In genomic region chr7:54813398-54813797, GRCh38 we compare ENCODE assay signal across 1 cellular context.
TF ChIP-seq lines count a peak whose summit lies in the region.

No MANE protein-coding gene starts in this region.

TF ChIP-seq in H1, 55 proteins besides CTCF, POLR2A, EP300 and RAD21 (continued from another document):
- TF ChIP-seq TAF1 (IDR thresholded peaks at IDR 0.05; ENCODE audit: low read depth, low read length), result no peak
- no peak for TF ChIP-seq USF2 (IDR thresholded peaks at IDR 0.05; ENCODE audit: low read length)
- TF ChIP-seq ASH2L (IDR thresholded peaks at IDR 0.05; ENCODE audit: low read length), result no peak
- TF ChIP-seq POU5F1 (IDR thresholded peaks at IDR 0.05; ENCODE audit: low read depth, low read length), result no peak
TF ChIP-seq in H1: peak in this region for 0.
